8 cellular contexts compared by ENCODE assay signal in the genomic region with DNA sequence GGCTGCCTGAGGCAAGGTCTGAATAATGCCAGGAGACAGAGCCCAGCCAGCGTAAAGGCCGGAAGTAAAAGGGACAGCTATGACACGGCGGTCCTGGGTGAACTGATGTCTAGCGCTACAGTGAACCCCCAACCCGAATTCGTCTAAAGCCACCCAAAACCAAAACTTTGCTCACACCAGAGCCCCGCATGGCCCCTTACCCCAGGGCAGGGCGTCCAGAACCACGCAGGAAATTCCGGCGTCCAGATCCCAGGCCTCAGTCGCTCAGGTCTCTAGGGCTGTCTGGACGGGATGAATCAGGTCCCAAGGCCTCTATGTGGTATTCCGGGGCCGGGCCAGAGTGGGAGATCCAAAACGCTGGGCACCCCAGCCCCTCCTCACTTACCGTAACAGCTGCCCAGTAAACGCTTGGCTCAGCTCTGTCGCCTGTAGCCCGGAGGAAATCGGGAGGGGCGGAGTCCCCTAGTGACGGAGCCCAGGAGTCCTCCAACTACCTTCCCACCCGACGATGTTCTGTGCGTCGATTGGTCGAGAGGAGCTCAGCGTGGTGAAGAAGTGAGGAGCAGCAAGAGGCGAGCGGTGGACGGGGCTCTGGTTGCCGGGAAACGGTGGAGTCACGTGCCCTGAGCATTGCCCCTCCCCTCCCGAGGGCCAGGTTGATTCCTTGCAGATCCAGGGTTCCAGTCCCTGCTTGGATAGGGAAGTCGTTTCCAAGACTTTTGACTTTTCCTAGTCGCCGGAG. TPM values are rescaled to one million over a fixed set of nuclear protein-coding genes. Genes with fewer than 3 reads are reported as not detected.
DNase-seq lines count a peak whose midpoint lies in the region; ATAC-seq, FAIRE-seq and TF ChIP-seq lines count a peak whose summit lies in the region.

A gene with protein sequence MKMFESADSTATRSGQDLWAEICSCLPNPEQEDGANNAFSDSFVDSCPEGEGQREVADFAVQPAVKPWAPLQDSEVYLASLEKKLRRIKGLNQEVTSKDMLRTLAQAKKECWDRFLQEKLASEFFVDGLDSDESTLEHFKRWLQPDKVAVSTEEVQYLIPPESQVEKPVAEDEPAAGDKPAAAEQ (minus strand): TSS at position 452 of the 742 bp plus-strand sequence. CDS start 2,027 bp downstream, outside the sequence.

- TF ChIP-seq CTCF in astrocyte of the cerebellum (IDR thresholded peaks at IDR 0.05; ENCODE audit: low read depth, low read length, missing control alignments), result no peak

- no peaks in the 10 kb centered on the region for H3K27me3 ChIP-seq in rectal smooth muscle tissue (ENCODE audit: control insufficient read depth, insufficient read depth, low read length)
- H3K27me3 ChIP-seq in aorta (ENCODE audit: control insufficient read depth in 1 of 2, insufficient read depth in 2 of 2, low read length in 1 of 2), result no peaks in the 10 kb centered on the region

- peak within 1 kb of the TSS; percentile 85 for H3K27ac ChIP-seq in rectal smooth muscle tissue (ENCODE audit: low read depth, low read length)
- peak within 1 kb of the TSS; percentile 25 to 70 for H3K27ac ChIP-seq in aorta (ENCODE audit: low read depth in 1 of 2, low read length in 2 of 2)

- H3K4me1 ChIP-seq in rectal smooth muscle tissue (ENCODE audit: control insufficient read depth, insufficient read depth, low read length) (peaks cover 3% of the 10 kb centered on the region), aorta (ENCODE audit: control insufficient read depth in 1 of 2, insufficient read depth in 2 of 2, low read length in 2 of 2) (peaks cover 0 to 5% of the 10 kb centered on the region in 2 donors)

- ATAC-seq in HG02981 (IDR thresholded peaks at IDR 0.05; ENCODE audit: unreplicated experiment) (peak; percentile 96), aorta (ENCODE audit: low FRiP score) (peak; percentile 98)

- H3K36me3 ChIP-seq in rectal smooth muscle tissue (ENCODE audit: control insufficient read depth, insufficient read depth, low read length), result peaks cover 3% of the 10 kb centered on the region
- no peaks in the 10 kb centered on the region for H3K36me3 ChIP-seq in aorta (ENCODE audit: control insufficient read depth in 1 of 2, insufficient read depth in 2 of 2, low read length in 1 of 2)

- in situ Hi-C loops in astrocyte of the cerebellum (cut with HindIII; ENCODE audit: low sequenced_read_pairs), result no loop called here

- peak within 1 kb of the TSS; percentile 82 for H3K9ac ChIP-seq in rectal smooth muscle tissue (ENCODE audit: low read length)

- WGBS in aorta, 2 donors, result 0% methylated on average over 40 of the region's 40 CpGs

- DNase-seq in GM18507 (ENCODE audit: extremely low spot score, insufficient read length, low read depth) (peak; percentile 96), NCI-H2029 treated with DMSO at 0.1 percent for 48 hours (lab: John Stamatoyannopoulos, UW) (peak; percentile 75), T-helper 9 cell (peak; percentile 90), astrocyte of the cerebellum (ENCODE audit: low read depth) (peak; percentile 97), hepatic stellate cell (ENCODE audit: low spot score) (peak; percentile 99), aorta (peak; percentile 98 to 99)

- intact Hi-C loops in aorta (cut with DNase I), result loop anchor here in 1 of 2 donors (10.0 kb wide), 2 partner anchors 120 to 190 kb away; a partner anchor contains a TSS

- H3K4me3 ChIP-seq in astrocyte of the cerebellum (ENCODE audit: low read depth, low read length) (peak within 1 kb of the TSS; percentile 90), rectal smooth muscle tissue (ENCODE audit: low read length) (peak within 1 kb of the TSS; percentile 81), aorta (ENCODE audit: low read length in 2 of 2) (peak within 1 kb of the TSS; percentile 32 to 45)

- peak; percentile 99 for FAIRE-seq in GM18507 (lab: Jason Lieb, UNC)

- no peaks in the 10 kb centered on the region for H3K9me3 ChIP-seq in aorta (ENCODE audit: control insufficient read depth, low read length)

RNA-seq across cellular contexts. Expression of the gene that starts here (rescaled TPM):
- total RNA-seq in aorta, result 10 to 100 TPM; 32.0 to 34.0 TPM
- 10 to 100 TPM; 18.8 to 27.4 TPM for polyA plus RNA-seq in aorta

Comparison
In these comparisons a context has a peak if more than half of its experiments do, and no peak if none do; other contexts are left out.
1. Peak in every context shown above with its lines: DNase-seq, ATAC-seq, H3K4me3 ChIP-seq and H3K27ac ChIP-seq.
2. H3K4me3 ChIP-seq: peak in every context shown above with its lines; median percentile 90 in astrocyte of the cerebellum; 81 in rectal smooth muscle tissue; 38 in aorta.